In genomic region chr4:153344131-153345010, GRCh38 we compare ENCODE assay signal across 1 cellular context.
TF ChIP-seq lines count a peak whose summit lies in the region.

A gene with protein sequence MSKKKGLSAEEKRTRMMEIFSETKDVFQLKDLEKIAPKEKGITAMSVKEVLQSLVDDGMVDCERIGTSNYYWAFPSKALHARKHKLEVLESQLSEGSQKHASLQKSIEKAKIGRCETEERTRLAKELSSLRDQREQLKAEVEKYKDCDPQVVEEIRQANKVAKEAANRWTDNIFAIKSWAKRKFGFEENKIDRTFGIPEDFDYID (plus strand): TSS chr4:153344688. CDS start chr4:153344738, 50 bp downstream.

TF ChIP-seq in K562, 482 proteins besides CTCF, POLR2A, EP300 and RAD21 (continued from another document and continues in another):
- TF ChIP-seq, protein P1, sequence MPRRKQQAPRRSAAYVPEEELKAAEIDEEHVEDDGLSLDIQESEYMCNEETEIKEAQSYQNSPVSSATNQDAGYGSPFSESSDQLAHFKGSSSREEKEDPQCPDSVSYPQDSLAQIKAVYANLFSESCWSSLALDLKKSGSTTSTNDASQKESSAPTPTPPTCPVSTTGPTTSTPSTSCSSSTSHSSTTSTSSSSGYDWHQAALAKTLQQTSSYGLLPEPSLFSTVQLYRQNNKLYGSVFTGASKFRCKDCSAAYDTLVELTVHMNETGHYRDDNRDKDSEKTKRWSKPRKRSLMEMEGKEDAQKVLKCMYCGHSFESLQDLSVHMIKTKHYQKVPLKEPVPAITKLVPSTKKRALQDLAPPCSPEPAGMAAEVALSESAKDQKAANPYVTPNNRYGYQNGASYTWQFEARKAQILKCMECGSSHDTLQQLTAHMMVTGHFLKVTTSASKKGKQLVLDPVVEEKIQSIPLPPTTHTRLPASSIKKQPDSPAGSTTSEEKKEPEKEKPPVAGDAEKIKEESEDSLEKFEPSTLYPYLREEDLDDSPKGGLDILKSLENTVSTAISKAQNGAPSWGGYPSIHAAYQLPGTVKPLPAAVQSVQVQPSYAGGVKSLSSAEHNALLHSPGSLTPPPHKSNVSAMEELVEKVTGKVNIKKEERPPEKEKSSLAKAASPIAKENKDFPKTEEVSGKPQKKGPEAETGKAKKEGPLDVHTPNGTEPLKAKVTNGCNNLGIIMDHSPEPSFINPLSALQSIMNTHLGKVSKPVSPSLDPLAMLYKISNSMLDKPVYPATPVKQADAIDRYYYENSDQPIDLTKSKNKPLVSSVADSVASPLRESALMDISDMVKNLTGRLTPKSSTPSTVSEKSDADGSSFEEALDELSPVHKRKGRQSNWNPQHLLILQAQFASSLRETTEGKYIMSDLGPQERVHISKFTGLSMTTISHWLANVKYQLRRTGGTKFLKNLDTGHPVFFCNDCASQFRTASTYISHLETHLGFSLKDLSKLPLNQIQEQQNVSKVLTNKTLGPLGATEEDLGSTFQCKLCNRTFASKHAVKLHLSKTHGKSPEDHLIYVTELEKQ (CRISPR knock-in tag; IDR thresholded peaks at IDR 0.05) = no peak
- no peak for TF ChIP-seq STAT5A (IDR thresholded peaks at IDR 0.05; ENCODE audit: borderline replicate concordance, low read length)
- no peak for TF ChIP-seq ZNF24 (IDR thresholded peaks at IDR 0.05)
- no peak for TF ChIP-seq ZFP91 (CRISPR knock-in tag; IDR thresholded peaks at IDR 0.05)
- TF ChIP-seq, protein P2, sequence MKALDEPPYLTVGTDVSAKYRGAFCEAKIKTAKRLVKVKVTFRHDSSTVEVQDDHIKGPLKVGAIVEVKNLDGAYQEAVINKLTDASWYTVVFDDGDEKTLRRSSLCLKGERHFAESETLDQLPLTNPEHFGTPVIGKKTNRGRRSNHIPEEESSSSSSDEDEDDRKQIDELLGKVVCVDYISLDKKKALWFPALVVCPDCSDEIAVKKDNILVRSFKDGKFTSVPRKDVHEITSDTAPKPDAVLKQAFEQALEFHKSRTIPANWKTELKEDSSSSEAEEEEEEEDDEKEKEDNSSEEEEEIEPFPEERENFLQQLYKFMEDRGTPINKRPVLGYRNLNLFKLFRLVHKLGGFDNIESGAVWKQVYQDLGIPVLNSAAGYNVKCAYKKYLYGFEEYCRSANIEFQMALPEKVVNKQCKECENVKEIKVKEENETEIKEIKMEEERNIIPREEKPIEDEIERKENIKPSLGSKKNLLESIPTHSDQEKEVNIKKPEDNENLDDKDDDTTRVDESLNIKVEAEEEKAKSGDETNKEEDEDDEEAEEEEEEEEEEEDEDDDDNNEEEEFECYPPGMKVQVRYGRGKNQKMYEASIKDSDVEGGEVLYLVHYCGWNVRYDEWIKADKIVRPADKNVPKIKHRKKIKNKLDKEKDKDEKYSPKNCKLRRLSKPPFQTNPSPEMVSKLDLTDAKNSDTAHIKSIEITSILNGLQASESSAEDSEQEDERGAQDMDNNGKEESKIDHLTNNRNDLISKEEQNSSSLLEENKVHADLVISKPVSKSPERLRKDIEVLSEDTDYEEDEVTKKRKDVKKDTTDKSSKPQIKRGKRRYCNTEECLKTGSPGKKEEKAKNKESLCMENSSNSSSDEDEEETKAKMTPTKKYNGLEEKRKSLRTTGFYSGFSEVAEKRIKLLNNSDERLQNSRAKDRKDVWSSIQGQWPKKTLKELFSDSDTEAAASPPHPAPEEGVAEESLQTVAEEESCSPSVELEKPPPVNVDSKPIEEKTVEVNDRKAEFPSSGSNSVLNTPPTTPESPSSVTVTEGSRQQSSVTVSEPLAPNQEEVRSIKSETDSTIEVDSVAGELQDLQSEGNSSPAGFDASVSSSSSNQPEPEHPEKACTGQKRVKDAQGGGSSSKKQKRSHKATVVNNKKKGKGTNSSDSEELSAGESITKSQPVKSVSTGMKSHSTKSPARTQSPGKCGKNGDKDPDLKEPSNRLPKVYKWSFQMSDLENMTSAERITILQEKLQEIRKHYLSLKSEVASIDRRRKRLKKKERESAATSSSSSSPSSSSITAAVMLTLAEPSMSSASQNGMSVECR (CRISPR knock-in tag; IDR thresholded peaks at IDR 0.05) = peak; percentile 97
- TF ChIP-seq MYNN (IDR thresholded peaks at IDR 0.05) = no peak
- no peak for TF ChIP-seq MYNN (CRISPR knock-in tag; IDR thresholded peaks at IDR 0.05)
- TF ChIP-seq GTF2A2 (tag; IDR thresholded peaks at IDR 0.05) = no peak
- no peak for TF ChIP-seq ZNF239 (CRISPR knock-in tag; IDR thresholded peaks at IDR 0.05)
- TF ChIP-seq MYC (IDR thresholded peaks at IDR 0.05; ENCODE audit: low read depth, low read length) = peak; percentile 36; the same call in 1 of the 2 replicates
- no peak for TF ChIP-seq MYC (CRISPR knock-in tag; IDR thresholded peaks at IDR 0.05; ENCODE audit: borderline replicate concordance, low read depth)
- no peak for TF ChIP-seq DDX20 (tag; IDR thresholded peaks at IDR 0.05; ENCODE audit: low read depth)
- TF ChIP-seq CCAR2 (IDR thresholded peaks at IDR 0.05; ENCODE audit: low read depth, low read length) = no peak
- peak in 1 of 2 experiments; percentile 61; a peak in 2 of 4 replicates for TF ChIP-seq RCOR1 (IDR thresholded peaks at IDR 0.05; ENCODE audit: borderline replicate concordance in 1 of 2, low read depth in 2 of 2, low read length in 2 of 2)
- 0 out of 2 replicates have a peak, but pooled peaks have one; percentile 58 for TF ChIP-seq ZBTB1 (CRISPR knock-in tag; IDR thresholded peaks at IDR 0.05; ENCODE audit: borderline replicate concordance, low read depth)
- TF ChIP-seq BDP1 (IDR thresholded peaks at IDR 0.05; ENCODE audit: insufficient read depth, insufficient read length) = no peak
- peak in 1 of 2 experiments; percentile 75; a peak in 1 of 4 replicates for TF ChIP-seq UBTF (IDR thresholded peaks at IDR 0.05; ENCODE audit: borderline replicate concordance in 1 of 2, low read depth in 2 of 2, low read length in 2 of 2)
- TF ChIP-seq NFATC3 (IDR thresholded peaks at IDR 0.05) = no peak
- no peak for TF ChIP-seq SAFB2 (IDR thresholded peaks at IDR 0.05; ENCODE audit: borderline replicate concordance, low read depth, low read length, severe bottlenecking)
- no peak for TF ChIP-seq BRD9 (IDR thresholded peaks at IDR 0.05; ENCODE audit: low read depth, partially characterized antibody)
- no peak for TF ChIP-seq SMARCA5 (IDR thresholded peaks at IDR 0.05)
- peak; percentile 99 for TF ChIP-seq E2F4 (CRISPR knock-in tag; IDR thresholded peaks at IDR 0.05; ENCODE audit: low read depth)
- no peak for TF ChIP-seq ARHGAP35 (IDR thresholded peaks at IDR 0.05; ENCODE audit: partially characterized antibody)
- TF ChIP-seq ZNF23 (CRISPR knock-in tag; IDR thresholded peaks at IDR 0.05) = no peak
- TF ChIP-seq HBP1 (CRISPR knock-in tag; IDR thresholded peaks at IDR 0.05) = no peak
- TF ChIP-seq SRSF1 (IDR thresholded peaks at IDR 0.05; ENCODE audit: low read depth, low read length) = no peak
- TF ChIP-seq TEAD2 (tag; IDR thresholded peaks at IDR 0.05) = no peak
- TF ChIP-seq ZNF277 (CRISPR knock-in tag; IDR thresholded peaks at IDR 0.05; ENCODE audit: borderline replicate concordance) = no peak
- TF ChIP-seq, protein P3, sequence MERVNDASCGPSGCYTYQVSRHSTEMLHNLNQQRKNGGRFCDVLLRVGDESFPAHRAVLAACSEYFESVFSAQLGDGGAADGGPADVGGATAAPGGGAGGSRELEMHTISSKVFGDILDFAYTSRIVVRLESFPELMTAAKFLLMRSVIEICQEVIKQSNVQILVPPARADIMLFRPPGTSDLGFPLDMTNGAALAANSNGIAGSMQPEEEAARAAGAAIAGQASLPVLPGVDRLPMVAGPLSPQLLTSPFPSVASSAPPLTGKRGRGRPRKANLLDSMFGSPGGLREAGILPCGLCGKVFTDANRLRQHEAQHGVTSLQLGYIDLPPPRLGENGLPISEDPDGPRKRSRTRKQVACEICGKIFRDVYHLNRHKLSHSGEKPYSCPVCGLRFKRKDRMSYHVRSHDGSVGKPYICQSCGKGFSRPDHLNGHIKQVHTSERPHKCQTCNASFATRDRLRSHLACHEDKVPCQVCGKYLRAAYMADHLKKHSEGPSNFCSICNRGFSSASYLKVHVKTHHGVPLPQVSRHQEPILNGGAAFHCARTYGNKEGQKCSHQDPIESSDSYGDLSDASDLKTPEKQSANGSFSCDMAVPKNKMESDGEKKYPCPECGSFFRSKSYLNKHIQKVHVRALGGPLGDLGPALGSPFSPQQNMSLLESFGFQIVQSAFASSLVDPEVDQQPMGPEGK (CRISPR knock-in tag; IDR thresholded peaks at IDR 0.05; ENCODE audit: borderline replicate concordance) = no peak
- TF ChIP-seq CBFA2T3 (IDR thresholded peaks at IDR 0.05) = 0 out of 2 replicates have a peak, but pooled peaks have one; percentile 8
- TF ChIP-seq ZNF778 (CRISPR knock-in tag; IDR thresholded peaks at IDR 0.05) = no peak
- TF ChIP-seq XRCC4 (IDR thresholded peaks at IDR 0.05; ENCODE audit: extremely low read depth, insufficient read depth, insufficient read length) = no peak
- 0 out of 2 replicates have a peak, but pooled peaks have one; percentile 9 for TF ChIP-seq TCF3 (CRISPR knock-in tag; IDR thresholded peaks at IDR 0.05)
- peak in 1 of 2 experiments; percentile 33; a peak in 1 of 4 replicates for TF ChIP-seq ETV6 (IDR thresholded peaks at IDR 0.05; ENCODE audit: borderline replicate concordance in 1 of 2, low read depth in 2 of 2, low read length in 1 of 2)
- TF ChIP-seq ETV6 (CRISPR knock-in tag; IDR thresholded peaks at IDR 0.05; ENCODE audit: borderline replicate concordance) = no peak
- TF ChIP-seq, protein P4, sequence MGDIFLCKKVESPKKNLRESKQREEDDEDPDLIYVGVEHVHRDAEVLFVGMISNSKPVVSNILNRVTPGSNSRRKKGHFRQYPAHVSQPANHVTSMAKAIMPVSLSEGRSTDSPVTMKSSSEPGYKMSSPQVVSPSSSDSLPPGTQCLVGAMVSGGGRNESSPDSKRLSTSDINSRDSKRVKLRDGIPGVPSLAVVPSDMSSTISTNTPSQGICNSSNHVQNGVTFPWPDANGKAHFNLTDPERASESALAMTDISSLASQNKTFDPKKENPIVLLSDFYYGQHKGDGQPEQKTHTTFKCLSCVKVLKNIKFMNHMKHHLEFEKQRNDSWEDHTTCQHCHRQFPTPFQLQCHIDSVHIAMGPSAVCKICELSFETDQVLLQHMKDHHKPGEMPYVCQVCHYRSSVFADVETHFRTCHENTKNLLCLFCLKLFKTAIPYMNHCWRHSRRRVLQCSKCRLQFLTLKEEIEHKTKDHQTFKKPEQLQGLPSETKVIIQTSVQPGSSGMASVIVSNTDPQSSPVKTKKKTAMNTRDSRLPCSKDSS (IDR thresholded peaks at IDR 0.05; ENCODE audit: low read depth, partially characterized antibody) = no peak
- TF ChIP-seq NFE2L1 (tag; IDR thresholded peaks at IDR 0.05; ENCODE audit: borderline replicate concordance, low read depth) = no peak
- no peak for TF ChIP-seq DNMT1 (IDR thresholded peaks at IDR 0.05)
- no peak for TF ChIP-seq ZNF165 (CRISPR knock-in tag; IDR thresholded peaks at IDR 0.05; ENCODE audit: borderline replicate concordance)
- TF ChIP-seq MTA2 (IDR thresholded peaks at IDR 0.05; ENCODE audit: low read depth) = no peak
